In genomic region chr9:69976165-69976564, GRCh38 we compare ENCODE assay signal across 13 cellular contexts.
DNase-seq lines count a peak whose midpoint lies in the region; ATAC-seq and TF ChIP-seq lines count a peak whose summit lies in the region.
"Had no signal": no experiment of that assay in that cellular context is flagged by ENCODE, and none has a peak within 500 bp of the region (broad histone marks: within the 10 kb centered on the region; RNA-seq: fewer than 3 reads in every experiment).

No MANE protein-coding gene starts in this region.

- DNase-seq in A172 (ENCODE audit: low spot score): peak; percentile 97
- DNase-seq in HCEC 1CT: peak; percentile 92
- DNase-seq in adipocyte (ENCODE audit: low read depth): peak; percentile 65
- peak; percentile 72 to 89 for DNase-seq in foreskin keratinocyte
- DNase-seq in NCI-H2107 treated with DMSO at 0.1 percent for 48 hours (lab: John Stamatoyannopoulos, UW; ENCODE audit: unreplicated experiment): no peak
- no peak for DNase-seq in NCI-H345 (lab: John Stamatoyannopoulos, UW)
- DNase-seq in NCI-H82 treated with DMSO at 0.1 percent for 48 hours (lab: John Stamatoyannopoulos, UW; ENCODE audit: unreplicated experiment): no peak
- DNase-seq in left lobe of liver (ENCODE audit: low spot score): no peak
- DNase-seq: cerebellar nuclear complex, Kasumi-1, NCI-H526 treated with DMSO at 0.1 percent for 48 hours had no signal

- no peaks in the 10 kb centered on the region for H3K36me3 ChIP-seq in adipocyte (ENCODE audit: control insufficient read depth, insufficient read depth, low read length, severe bottlenecking)
- H3K36me3 ChIP-seq: BLaER1 treated with 17β-estradiol and CSF1 and Interleukin-3, amounts not matched to agents 10 nM and 100 nM; tibial nerve had no signal

- H3K27me3 ChIP-seq in adipocyte (replicated peaks; ENCODE audit: control insufficient read depth, insufficient read depth, low read length) (no peaks in the 10 kb centered on the region), foreskin keratinocyte (no peaks in the 10 kb centered on the region)
- H3K27me3 ChIP-seq: BLaER1 treated with 17β-estradiol and CSF1 and Interleukin-3, amounts not matched to agents 10 nM and 100 nM; tibial nerve had no signal

- TF ChIP-seq CTCF in foreskin keratinocyte (conservative IDR thresholded peaks at IDR 0.05): no peak

- H3K4me1 ChIP-seq in adipocyte (ENCODE audit: control insufficient read depth, insufficient read depth, low read length): peaks cover 19% of the 10 kb centered on the region
- peaks cover 20% of the 10 kb centered on the region for H3K4me1 ChIP-seq in foreskin keratinocyte

- H3K9ac ChIP-seq in adipocyte (ENCODE audit: low read length): peak overlapping the region; percentile 18
- H3K9ac ChIP-seq: BLaER1 treated with 17β-estradiol and CSF1 and Interleukin-3, amounts not matched to agents 10 nM and 100 nM had no signal

- ATAC-seq in foreskin keratinocyte: peak; percentile 78
- no peak for ATAC-seq in left lobe of liver

- H3K4me3 ChIP-seq in adipocyte (ENCODE audit: low read length): no peak overlapping the region
- H3K4me3 ChIP-seq: BLaER1 treated with 17β-estradiol and CSF1 and Interleukin-3, amounts not matched to agents 10 nM and 100 nM; tibial nerve had no signal

- no peaks in the 10 kb centered on the region for H3K9me3 ChIP-seq in adipocyte (ENCODE audit: control insufficient read depth, low read length)
- H3K9me3 ChIP-seq: BLaER1 treated with 17β-estradiol and CSF1 and Interleukin-3, amounts not matched to agents 10 nM and 100 nM; tibial nerve had no signal

- no peak overlapping the region for H3K27ac ChIP-seq in foreskin keratinocyte
- H3K27ac ChIP-seq: BLaER1 treated with 17β-estradiol and CSF1 and Interleukin-3, amounts not matched to agents 10 nM and 100 nM; tibial nerve had no signal

Comparison
In these comparisons a context has a peak if more than half of its experiments do, and no peak if none do; other contexts are left out.
1. DNase-seq: peak in A172 (single experiment), HCEC 1CT (single experiment), adipocyte (single experiment) and foreskin keratinocyte (2 of 2); none in NCI-H2107 treated with DMSO at 0.1 percent for 48 hours (single experiment), NCI-H345 (single experiment), NCI-H82 treated with DMSO at 0.1 percent for 48 hours (single experiment) and left lobe of liver (single experiment).